ENCODE assay signal across 31 cellular contexts in the genomic region with DNA sequence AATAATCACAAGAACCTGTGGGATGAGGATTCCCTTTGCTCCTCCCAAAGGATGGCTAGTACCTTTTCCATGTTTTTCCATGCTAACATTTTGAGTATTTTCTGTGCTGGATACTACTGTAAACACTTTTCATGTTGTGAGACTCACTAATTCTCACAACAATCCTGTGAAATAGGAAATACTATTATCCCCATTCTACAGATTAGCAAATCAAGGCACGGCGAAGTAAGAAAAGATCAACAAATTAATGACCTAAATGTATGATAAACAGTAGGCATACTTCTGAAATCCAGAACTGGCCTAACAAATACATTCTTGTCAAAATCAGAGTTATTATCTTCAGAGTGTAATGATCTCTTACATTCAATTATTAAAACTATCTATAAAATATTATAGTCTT.
"Had no signal": no experiment of that assay in that cellular context is flagged by ENCODE, and none has a peak within 500 bp of the region (broad histone marks: within the 10 kb centered on the region; RNA-seq: fewer than 3 reads in every experiment).

No MANE protein-coding gene starts in this region.

- H3K27ac ChIP-seq: ascending aorta, cardiac muscle cell, VCaP had no signal

- H3K27me3 ChIP-seq: ascending aorta, cardiac muscle cell had no signal

- FAIRE-seq: bronchial epithelial cell, TTC549 had no signal

- H3K9me3 ChIP-seq: ascending aorta had no signal

- H3K36me3 ChIP-seq: cardiac muscle cell had no signal

- H3K4me3 ChIP-seq: ascending aorta, cardiac muscle cell had no signal

- ATAC-seq: activated CD4-positive, alpha-beta T cell treated with anti-CD3 and anti-CD28 coated beads for 36 hours; activated CD4-positive, CD25-positive, alpha-beta regulatory T cell treated with anti-CD3 and anti-CD28 coated beads, Interleukin-2, amount 50 U/mL, for 24 hours; activated CD8-positive, alpha-beta memory T cell treated with anti-CD3 and anti-CD28 coated beads, Interleukin-2, amount 10 ng/mL, durations not matched to agents 7 days and 5 days; activated CD8-positive, alpha-beta T cell treated with anti-CD3 and anti-CD28 coated beads, Interleukin-2, amount 10 ng/mL, durations not matched to agents 7 days and 5 days; activated naive CD8-positive, alpha-beta T cell treated with anti-CD3 and anti-CD28 coated beads, Interleukin-2, amount 50 U/mL, for 24 hours had no signal

- H3K4me1 ChIP-seq: ascending aorta had no signal

- DNase-seq: activated B cell treated with CpG ODN at 0.5 μM for 24 hours; activated CD4-positive, alpha-beta memory T cell treated with anti-CD3 and anti-CD28 coated beads, Interleukin-2, amount 10 ng/mL, durations not matched to agents 7 days and 5 days; activated CD4-positive, alpha-beta T cell treated with anti-CD3 and anti-CD28 coated beads for 1 hour; activated CD4-positive, alpha-beta T cell treated with anti-CD3 and anti-CD28 coated beads for 36 hours; activated CD4-positive, alpha-beta T cell treated with anti-CD3 and anti-CD28 coated beads for 48 hours; activated CD4-positive, alpha-beta T cell treated with anti-CD3 and anti-CD28 coated beads, Interleukin-2, amount 10 ng/mL, durations not matched to agents 7 days and 5 days; activated CD4-positive, alpha-beta T cell treated with anti-CD3 and anti-CD28 coated beads, Interleukin-2, amount 50 U/mL, for 48 hours; activated CD8-positive, alpha-beta memory T cell treated with anti-CD3 and anti-CD28 coated beads for 24 hours; activated CD8-positive, alpha-beta memory T cell treated with anti-CD3 and anti-CD28 coated beads, Interleukin-2, amount 10 ng/mL, durations not matched to agents 7 days and 5 days; activated CD8-positive, alpha-beta memory T cell treated with anti-CD3 and anti-CD28 coated beads, Interleukin-2, amount 50 U/mL, for 48 hours; activated CD8-positive, alpha-beta T cell treated with anti-CD3 and anti-CD28 coated beads, Interleukin-2, amount 10 ng/mL, durations not matched to agents 7 days and 5 days; activated effector memory CD4-positive, alpha-beta T cell treated with Interleukin-2 at 50 U/mL for 16 hours; activated gamma-delta T cell; activated naive CD4-positive, alpha-beta T cell treated with anti-CD3 and anti-CD28 coated beads, Interleukin-2, amount 10 ng/mL, durations not matched to agents 7 days and 5 days; activated naive CD4-positive, alpha-beta T cell treated with Interleukin-2 at 50 U/mL for 16 hours; activated naive CD8-positive, alpha-beta T cell treated with anti-CD3 and anti-CD28 coated beads, Interleukin-2, amount 10 ng/mL, durations not matched to agents 7 days and 5 days; activated naive CD8-positive, alpha-beta T cell treated with anti-CD3 and anti-CD28 coated beads, Interleukin-2, amount 50 U/mL, for 24 hours; activated T-cell treated with anti-CD3 and anti-CD28 coated beads, Interleukin-2, amount 50 U/mL, for 24 hours; activated T-cell treated with anti-CD3 and anti-CD28 coated beads, Interleukin-2, amount 50 U/mL, for 48 hours; amygdala; anterior cingulate cortex; caudate nucleus; cerebellar nuclear complex; T-helper 2 cell; T-helper 9 cell had no signal
